ENCODE assay signal across 28 cellular contexts in the genomic region with DNA sequence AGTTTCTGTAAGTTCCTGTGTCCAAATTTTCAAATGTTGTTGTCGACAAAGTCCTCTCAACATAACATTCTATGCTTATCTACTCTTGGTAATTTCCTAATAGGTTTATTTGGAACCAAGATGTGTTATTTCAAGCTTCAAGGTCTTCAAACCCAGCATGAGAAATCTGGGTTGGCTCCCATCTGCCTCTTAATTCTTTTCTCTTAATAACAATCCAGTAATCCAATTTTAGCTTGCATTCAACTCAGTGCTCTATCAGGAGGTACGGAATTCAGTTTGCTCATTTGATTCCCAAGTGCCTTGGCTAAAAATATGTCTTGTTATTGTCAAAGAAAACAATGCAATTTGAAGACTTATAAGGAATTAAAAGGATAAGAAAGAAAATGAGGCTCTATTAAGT.
DNase-seq lines count a peak whose midpoint lies in the region; ATAC-seq and TF ChIP-seq lines count a peak whose summit lies in the region.
"Had no signal": no experiment of that assay in that cellular context is flagged by ENCODE, and none has a peak within 500 bp of the region (broad histone marks: within the 10 kb centered on the region; RNA-seq: fewer than 3 reads in every experiment).

No MANE protein-coding gene starts in this region.

- intact Hi-C loops in A673 (cut with micrococcal nuclease; ENCODE audit: unreplicated experiment) = no loop called here

- no peaks in the 10 kb centered on the region for H3K27me3 ChIP-seq in A673 (replicated peaks; ENCODE audit: insufficient read depth, low read depth, low read length, poor library complexity)
- H3K27me3 ChIP-seq: SJSA1 had no signal

- TF ChIP-seq CTCF in A673 (conservative IDR thresholded peaks at IDR 0.05; ENCODE audit: low read depth, low read length) (no peak), fibroblast of the aortic adventitia (IDR thresholded peaks at IDR 0.05; ENCODE audit: insufficient read depth, low read length) (no peak)

- H3K36me3 ChIP-seq in A673 (ENCODE audit: insufficient read depth, low read length, poor library complexity, severe bottlenecking) = no peaks in the 10 kb centered on the region
- H3K36me3 ChIP-seq: BLaER1 treated with 17β-estradiol and CSF1 and Interleukin-3, amounts not matched to agents 10 nM and 100 nM; HAP-1; SJSA1 had no signal

- no peak overlapping the region for H3K27ac ChIP-seq in A673 (ENCODE audit: low read depth, low read length, poor library complexity, severe bottlenecking)
- H3K27ac ChIP-seq: BLaER1 treated with 17β-estradiol and CSF1 and Interleukin-3, amounts not matched to agents 10 nM and 100 nM; PC-9; SJSA1 had no signal

- H3K4me3 ChIP-seq in A673 (ENCODE audit: low read depth, low read length, poor library complexity, severe bottlenecking) (no peak overlapping the region), fibroblast of the aortic adventitia (ENCODE audit: low read depth, low read length) (no peak overlapping the region)
- H3K4me3 ChIP-seq: BLaER1 treated with 17β-estradiol and CSF1 and Interleukin-3, amounts not matched to agents 10 nM and 100 nM; HAP-1; PC-9; SJSA1 had no signal

- peaks cover 7% of the 10 kb centered on the region for H3K4me1 ChIP-seq in A673 (ENCODE audit: insufficient read depth, low read length, poor library complexity, severe bottlenecking)
- H3K4me1 ChIP-seq: HAP-1, SJSA1 had no signal

- BruUV-seq in A673 (replicated peaks; lab: Mats Ljungman, UMichigan) = no TSS peak

- DNase-seq in NCI-H524 (lab: John Stamatoyannopoulos, UW) = peak; percentile 19 to 86
- no peak for DNase-seq in NCI-H524 treated with DMSO at 0.1 percent for 48 hours (lab: John Stamatoyannopoulos, UW)
- peak; percentile 38 for DNase-seq in A673 (ENCODE audit: low spot score)
- DNase-seq in NCI-H446 treated with DMSO at 0.1 percent for 48 hours (lab: John Stamatoyannopoulos, UW) = peak; percentile 20
- DNase-seq in fibroblast of the aortic adventitia (ENCODE audit: low read depth) = peak; percentile 56
- DNase-seq in activated CD4-positive, alpha-beta T cell treated with anti-CD3 and anti-CD28 coated beads, Interleukin-2, amount 50 U/mL, for 48 hours = no peak
- DNase-seq: 8988T; CD4-positive, alpha-beta T cell; DMS79; EL; GF-D8; GOT3; KBM-7; NCI-H1105 treated with DMSO at 0.1 percent for 48 hours; NCI-H146; NCI-H1930; NCI-H2107; NCI-H226; NCI-H510A treated with DMSO at 0.1 percent for 48 hours; NCI-H774; PC-9; Right ventricle myocardium superior; T-helper 1 cell had no signal

- ATAC-seq in GM21825 (IDR thresholded peaks at IDR 0.05; ENCODE audit: unreplicated experiment) (no peak), GM18867 (IDR thresholded peaks at IDR 0.05; ENCODE audit: unreplicated experiment) (no peak)

- H3K9me3 ChIP-seq in A673 (ENCODE audit: low read depth, low read length, poor library complexity, severe bottlenecking) = no peaks in the 10 kb centered on the region
- H3K9me3 ChIP-seq: HAP-1, SJSA1 had no signal

- CTCF ChIA-PET in A673 (lab: Charles Lee) = no interaction called here

- POLR2A ChIA-PET in A673 (lab: Charles Lee; ENCODE audit: low non-redundant PET) = no interaction called here

Comparison
In these comparisons a context has a peak if more than half of its experiments do, and no peak if none do; other contexts are left out.
1. DNase-seq: peak in NCI-H524 (2 of 2), A673 (single experiment), NCI-H446 treated with DMSO at 0.1 percent for 48 hours (single experiment) and fibroblast of the aortic adventitia (single experiment); none in NCI-H524 treated with DMSO at 0.1 percent for 48 hours (single experiment) and activated CD4-positive, alpha-beta T cell treated with anti-CD3 and anti-CD28 coated beads, Interleukin-2, amount 50 U/mL, for 48 hours (0 of 2).